Comparison of ENCODE assay signal across 8 cellular contexts in the genomic region with DNA sequence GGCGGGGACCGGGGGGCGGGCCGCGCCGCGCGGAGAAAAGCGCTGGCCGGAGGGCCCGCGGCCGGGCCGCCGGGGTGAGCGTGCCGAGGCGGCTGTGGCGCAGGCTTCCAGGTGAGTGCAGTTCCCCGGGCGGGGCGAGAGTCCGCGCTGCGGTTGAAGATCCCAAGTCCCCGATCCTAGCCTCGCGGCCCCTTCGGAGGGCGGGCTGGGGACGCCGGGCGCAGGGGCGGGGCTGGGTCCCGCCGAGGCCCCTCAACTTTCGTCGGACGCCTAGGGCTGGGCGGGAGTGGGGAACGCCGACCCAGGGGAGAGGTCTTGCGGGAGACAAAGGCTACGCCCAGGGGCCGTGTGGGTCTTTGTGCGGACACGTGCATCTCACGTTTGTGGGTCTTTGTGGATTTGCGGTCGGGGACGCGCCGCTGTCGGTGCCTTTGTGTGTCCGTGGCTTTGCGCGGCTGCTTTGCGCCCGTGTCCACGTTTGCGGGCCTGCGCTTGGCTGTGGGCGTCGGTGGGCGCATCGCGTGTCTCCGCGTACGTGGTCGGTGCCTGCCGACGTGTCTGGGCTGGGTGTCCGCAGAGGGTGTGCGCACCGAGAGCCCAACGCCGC. TPM values are rescaled to one million over a fixed set of nuclear protein-coding genes. Genes with fewer than 3 reads are reported as not detected.
A peak's percentile ranks its signal among the peaks of the same experiment; 100 is the strongest.
DNase-seq lines count a peak whose midpoint lies in the region; ATAC-seq and TF ChIP-seq lines count a peak whose summit lies in the region.

A gene with protein sequence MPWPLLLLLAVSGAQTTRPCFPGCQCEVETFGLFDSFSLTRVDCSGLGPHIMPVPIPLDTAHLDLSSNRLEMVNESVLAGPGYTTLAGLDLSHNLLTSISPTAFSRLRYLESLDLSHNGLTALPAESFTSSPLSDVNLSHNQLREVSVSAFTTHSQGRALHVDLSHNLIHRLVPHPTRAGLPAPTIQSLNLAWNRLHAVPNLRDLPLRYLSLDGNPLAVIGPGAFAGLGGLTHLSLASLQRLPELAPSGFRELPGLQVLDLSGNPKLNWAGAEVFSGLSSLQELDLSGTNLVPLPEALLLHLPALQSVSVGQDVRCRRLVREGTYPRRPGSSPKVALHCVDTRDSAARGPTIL (plus strand): TSS at position 63 of the 607 bp plus-strand sequence. CDS start 12,261 bp downstream, outside the sequence.

- ATAC-seq in gastroesophageal sphincter (peak; percentile 7), HG02973 (IDR thresholded peaks at IDR 0.05; ENCODE audit: unreplicated experiment) (no peak), GM18861 (IDR thresholded peaks at IDR 0.05; ENCODE audit: unreplicated experiment) (no peak)

- no peak within 1 kb of the TSS for H4K8ac ChIP-seq in H9 (replicated peaks; ENCODE audit: insufficient read length, low read depth, low read length)

- DNase-seq in A172 (ENCODE audit: low spot score), result no peak
- DNase-seq in H9, result peak; percentile 81
- no peak for DNase-seq in posterior vena cava (ENCODE audit: low spot score)
- no peak for DNase-seq in amniotic stem cell (lab: John Stamatoyannopoulos, UW)

- H4K20me1 ChIP-seq in H9 (ENCODE audit: control insufficient read depth, insufficient read depth, insufficient read length), result no peaks in the 10 kb centered on the region

- H2BK5ac ChIP-seq in H9 (ENCODE audit: insufficient read length, low read length), result no peak within 1 kb of the TSS

- H3K27ac Mint-ChIP-seq in H9, result peak within 1 kb of the TSS; percentile 86 to 98 (median 97)

- H3K4ac ChIP-seq in H9 (ENCODE audit: low read depth, low read length), result no peak within 1 kb of the TSS; the same call in 1 of the 2 replicates

- no peak within 1 kb of the TSS; the same call in 1 of the 2 replicates for H2BK15ac ChIP-seq in H9 (ENCODE audit: low read depth, low read length)

- H3K4me1 ChIP-seq in H9 (ENCODE audit: insufficient read depth, low read length) (peaks cover 20% of the 10 kb centered on the region; the same call in 1 of the 2 replicates), gastroesophageal sphincter (peaks cover 0 to 75% (median 6%) of the 10 kb centered on the region in 3 donors)

- H2BK20ac ChIP-seq in H9 (ENCODE audit: low read depth, low read length, poor library complexity, severe bottlenecking), result no peak within 1 kb of the TSS

- H3K27me3 ChIP-seq in H9 (ENCODE audit: insufficient read depth, low read length) (no peaks in the 10 kb centered on the region), gastroesophageal sphincter (no peaks in the 10 kb centered on the region)

- no peak within 1 kb of the TSS for H4K91ac ChIP-seq in H9 (ENCODE audit: insufficient read length, low read depth, low read length)

- H3K9me3 ChIP-seq in H9 (ENCODE audit: control insufficient read depth, low read depth, low read length) (no peaks in the 10 kb centered on the region), gastroesophageal sphincter (no peaks in the 10 kb centered on the region)

- no peak for TF ChIP-seq EP300 in gastroesophageal sphincter (IDR thresholded peaks at IDR 0.05)

- H2AFZ ChIP-seq in H9 (ENCODE audit: low read length), result no peak within 1 kb of the TSS

- intact Hi-C loops in posterior vena cava (cut with DNase I), result no loop called here

- no CpG with 5 or more reads among the region's 78 CpGs for WGBS in H9 (ENCODE audit: extremely low coverage, insufficient read length, low lambda C conversion rate)
- WGBS in gastroesophageal sphincter (ENCODE audit: low coverage in 1 of 2), 2 donors, result no CpG with 5 or more reads among the region's 78 CpGs

- H3T11ph ChIP-seq in H9 (ENCODE audit: low read length), result no peak within 1 kb of the TSS

- peak within 1 kb of the TSS; percentile 76 for H3K4me2 ChIP-seq in H9 (ENCODE audit: insufficient read depth, insufficient read length, low read length)

- no peak within 1 kb of the TSS for H3K23ac ChIP-seq in H9 (ENCODE audit: insufficient read length, low read depth, low read length)

- H3K36me3 ChIP-seq in gastroesophageal sphincter, result no peaks in the 10 kb centered on the region

- peak within 1 kb of the TSS; percentile 80 for H3K9ac ChIP-seq in H9 (ENCODE audit: extremely low read depth, insufficient read length, low read length)

- peaks cover 12 to 25% (median 24%) of the 10 kb centered on the region in 3 experiments for H3K36me3 Mint-ChIP-seq in H9 (ENCODE audit: insufficient read depth in 1 of 3, low read depth in 3 of 3)

- no peak within 1 kb of the TSS for H2BK12ac ChIP-seq in H9 (ENCODE audit: insufficient read length, low read depth, low read length)

- H3K9me3 Mint-ChIP-seq in H9, result peaks cover 7 to 13% of the 10 kb centered on the region in 2 experiments

- peaks cover 62 to 65% of the 10 kb centered on the region in 2 experiments for H3K4me1 Mint-ChIP-seq in H9

- H3K27ac ChIP-seq in H9 (ENCODE audit: insufficient read length, low read depth, low read length), result no peak within 1 kb of the TSS
- H3K27ac ChIP-seq in gastroesophageal sphincter, result peak within 1 kb of the TSS; percentile 31 to 94 (median 90)

- H4K5ac ChIP-seq in H9 (ENCODE audit: insufficient read length, low read depth, low read length), result peak within 1 kb of the TSS; percentile 45

- peaks cover 34% of the 10 kb centered on the region; the same call in 1 of the 2 replicates for H3K79me2 ChIP-seq in H9 (ENCODE audit: insufficient read depth, low read length)

- H3K18ac ChIP-seq in H9 (ENCODE audit: insufficient read length, low read depth, low read length), result peak within 1 kb of the TSS; percentile 86

- no peak within 1 kb of the TSS for H2BK120ac ChIP-seq in H9 (ENCODE audit: low read depth, low read length, poor library complexity, severe bottlenecking)

- H3K14ac ChIP-seq in H9 (ENCODE audit: insufficient read depth, low read length), result peak within 1 kb of the TSS; percentile 88

- peaks cover 6% of the 10 kb centered on the region for H3K79me1 ChIP-seq in H9 (ENCODE audit: insufficient read depth, low read depth, low read length, poor library complexity, severe bottlenecking)

- no peak within 1 kb of the TSS for H3K56ac ChIP-seq in H9 (ENCODE audit: insufficient read length, low read depth, low read length)

- H3K4me3 Mint-ChIP-seq in H9, result peak within 1 kb of the TSS; percentile 80 to 88

- H2AK5ac ChIP-seq in H9 (ENCODE audit: insufficient read length, low read length), result no peak within 1 kb of the TSS

- TF ChIP-seq POLR2A in gastroesophageal sphincter (IDR thresholded peaks at IDR 0.05), result peak in 1 of 2 donors; percentile 42

- peaks cover 10% of the 10 kb centered on the region for H3K23me2 ChIP-seq in H9 (ENCODE audit: insufficient read length, low read depth, low read length, poor library complexity, severe bottlenecking)

- TF ChIP-seq CTCF in H9 (conservative IDR thresholded peaks at IDR 0.05), result no peak
- no peak for TF ChIP-seq CTCF in WI38 (IDR thresholded peaks at IDR 0.05; ENCODE audit: low read depth, low read length)
- no peak for TF ChIP-seq CTCF in gastroesophageal sphincter (IDR thresholded peaks at IDR 0.05)

- H3K27me3 Mint-ChIP-seq in H9 (ENCODE audit: low read depth), result peaks cover 7% of the 10 kb centered on the region

- peak within 1 kb of the TSS; percentile 88 for H3K4me3 ChIP-seq in WI38 (ENCODE audit: low read depth, low read length)
- H3K4me3 ChIP-seq in gastroesophageal sphincter, result peak within 1 kb of the TSS; percentile 48 to 84

RNA-seq across cellular contexts. Expression of the gene that starts here (rescaled TPM):
- total RNA-seq in A172 (2014; rRNA removed; shearing (Covaris generic)), result 37.7 and 41.5 TPM in 2 replicates
- total RNA-seq in H9 (2021) (25.4 and 27.4 TPM in 2 replicates), gastroesophageal sphincter (10 to 100 TPM; 23.5 to 53.7 (median 38.2) TPM), posterior vena cava (10 to 100 TPM; 64.0 to 77.6 TPM)
